Comparison of ENCODE assay signal across 21 cellular contexts in the genomic region with DNA sequence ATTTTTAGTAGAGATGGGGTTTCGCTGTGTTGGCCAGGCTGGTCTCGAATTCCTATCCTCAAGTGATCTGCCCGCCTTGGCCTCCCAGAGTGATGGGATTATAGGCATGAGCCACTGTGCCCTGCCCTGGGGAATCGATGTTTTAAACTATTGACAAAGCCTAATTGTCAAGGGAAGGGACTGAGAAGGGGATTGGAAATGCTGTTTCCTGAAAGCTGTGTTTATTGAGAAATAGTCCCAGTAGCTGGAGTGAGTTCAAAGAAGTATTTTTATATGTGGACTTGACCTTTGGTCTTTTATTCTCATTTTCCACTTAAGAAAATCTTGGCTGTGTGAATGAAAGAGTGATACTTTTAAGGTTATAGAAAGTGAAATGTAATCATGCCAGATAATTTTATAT. TPM values are rescaled to one million over a fixed set of nuclear protein-coding genes. Genes with fewer than 3 reads are reported as not detected.
DNase-seq lines count a peak whose midpoint lies in the region; ATAC-seq and TF ChIP-seq lines count a peak whose summit lies in the region.
"Had no signal": no experiment of that assay in that cellular context is flagged by ENCODE, and none has a peak within 500 bp of the region (broad histone marks: within the 10 kb centered on the region; RNA-seq: fewer than 3 reads in every experiment).

No MANE protein-coding gene starts in this region.

- H3K23ac ChIP-seq in mesenchymal stem cell (ENCODE audit: low read length in 2 of 2), result no peak overlapping the region

- H3K27me3 Mint-ChIP-seq in MCF 10A (ENCODE audit: insufficient read depth, unreplicated experiment) (no peaks in the 10 kb centered on the region), T-helper 17 cell (no peaks in the 10 kb centered on the region)
- H3K27me3 Mint-ChIP-seq: CD8-positive, alpha-beta memory T cell; type B pancreatic cell had no signal

- no peak overlapping the region for H2AFZ ChIP-seq in mesenchymal stem cell (ENCODE audit: low read depth, low read length)

- H3K4me1 ChIP-seq in breast epithelium (no peaks in the 10 kb centered on the region), mesenchymal stem cell (ENCODE audit: control insufficient read depth, insufficient read depth, low read depth, low read length) (peaks cover 3% of the 10 kb centered on the region), upper lobe of right lung (peaks cover 14% of the 10 kb centered on the region), BE2C (no peaks in the 10 kb centered on the region)

- H3K4me3 ChIP-seq in breast epithelium (no peak overlapping the region), dorsolateral prefrontal cortex (no peak overlapping the region), mesenchymal stem cell (ENCODE audit: insufficient read depth in 1 of 2, low read depth in 1 of 2, low read length in 2 of 2) (no peak overlapping the region), upper lobe of right lung (no peak overlapping the region), BE2C (ENCODE audit: low read depth, low read length) (no peak overlapping the region)
- H3K4me3 ChIP-seq: gastroesophageal sphincter, GM12878, skin epidermis had no signal

- H4K8ac ChIP-seq in mesenchymal stem cell (ENCODE audit: low read length), result no peak overlapping the region

- no peak overlapping the region for H2BK15ac ChIP-seq in mesenchymal stem cell (ENCODE audit: low read depth, poor library complexity, severe bottlenecking)

- POLR2A ChIA-PET in MCF 10A (lab: Yijun Ruan, JAX), result interaction anchor here (1.1 kb wide), 1 partner anchor 48 kb away, joined by 3 read pairs; the partner anchor contains the start of gene KIF1B

- 90% methylated on average over 4 of the region's 4 CpGs for WGBS in mesenchymal stem cell

- H3K9me3 Mint-ChIP-seq in MCF 10A (ENCODE audit: unreplicated experiment), result no peaks in the 10 kb centered on the region
- H3K9me3 Mint-ChIP-seq: CD8-positive, alpha-beta memory T cell; immature natural killer cell; type B pancreatic cell had no signal

- no peak overlapping the region for H2BK12ac ChIP-seq in mesenchymal stem cell (ENCODE audit: low read length in 2 of 2)

- no peak for TF ChIP-seq POLR2A in breast epithelium (IDR thresholded peaks at IDR 0.05)

- no peak overlapping the region for H3K14ac ChIP-seq in mesenchymal stem cell (ENCODE audit: low read length in 2 of 2)

- peak overlapping the region; percentile 24 for H3K9ac ChIP-seq in mesenchymal stem cell (ENCODE audit: low read length)

- no peaks in the 10 kb centered on the region for H3K9me3 ChIP-seq in breast epithelium
- H3K9me3 ChIP-seq in mesenchymal stem cell (ENCODE audit: control insufficient read depth, low read length), result no peaks in the 10 kb centered on the region
- H3K9me3 ChIP-seq in upper lobe of right lung, result no peaks in the 10 kb centered on the region
- H3K9me3 ChIP-seq in T-helper 17 cell (ENCODE audit: control insufficient read depth, low read length, poor library complexity, severe bottlenecking), result no peaks in the 10 kb centered on the region
- no peaks in the 10 kb centered on the region for H3K9me3 ChIP-seq in BE2C
- H3K9me3 ChIP-seq: gastroesophageal sphincter had no signal

- H3K27ac Mint-ChIP-seq in MCF 10A (ENCODE audit: low read depth, unreplicated experiment), result peak overlapping the region; percentile 64
- no peak overlapping the region for H3K27ac Mint-ChIP-seq in T-helper 17 cell
- H3K27ac Mint-ChIP-seq: type B pancreatic cell had no signal

- no peak for TF ChIP-seq CTCF in MCF 10A (IDR thresholded peaks at IDR 0.05; ENCODE audit: unreplicated experiment)
- no peak for TF ChIP-seq CTCF in breast epithelium (IDR thresholded peaks at IDR 0.05)
- no peak for TF ChIP-seq CTCF in dorsolateral prefrontal cortex (IDR thresholded peaks at IDR 0.05 in 54 of 56, conservative IDR thresholded peaks at IDR 0.05 in 2 of 56; ENCODE audit: low read depth in 1 of 56, partially characterized antibody in 56 of 56)
- no peak for TF ChIP-seq CTCF in upper lobe of right lung (IDR thresholded peaks at IDR 0.05)
- TF ChIP-seq CTCF in BE2C (IDR thresholded peaks at IDR 0.05; ENCODE audit: low read depth, low read length), result no peak

- intact Hi-C loops in MCF 10A (cut with micrococcal nuclease), result no loop called here
- intact Hi-C loops in breast epithelium (cut with DNase I; ENCODE audit: low total_unique reads), result no loop called here
- intact Hi-C loops in dorsolateral prefrontal cortex (cut with DNase I), result no loop called here
- intact Hi-C loops in upper lobe of right lung (cut with DNase I), result no loop called here

- peaks cover 21% of the 10 kb centered on the region for H3K79me1 ChIP-seq in mesenchymal stem cell (replicated peaks; ENCODE audit: low read length, poor library complexity, severe bottlenecking)

- H3K27me3 ChIP-seq in breast epithelium, result no peaks in the 10 kb centered on the region
- no peaks in the 10 kb centered on the region for H3K27me3 ChIP-seq in dorsolateral prefrontal cortex
- no peaks in the 10 kb centered on the region for H3K27me3 ChIP-seq in mesenchymal stem cell (ENCODE audit: control insufficient read depth in 1 of 2, insufficient read depth in 1 of 2, low read length in 2 of 2)
- H3K27me3 ChIP-seq in upper lobe of right lung, result no peaks in the 10 kb centered on the region
- H3K27me3 ChIP-seq in BE2C, result no peaks in the 10 kb centered on the region
- H3K27me3 ChIP-seq: gastroesophageal sphincter had no signal

- ATAC-seq in upper lobe of right lung, result no peak
- no peak for ATAC-seq in T-helper 17 cell
- ATAC-seq: gastroesophageal sphincter, GM12878, Right ventricle myocardium inferior had no signal

- H3K36me3 Mint-ChIP-seq in MCF 10A (ENCODE audit: insufficient read depth, unreplicated experiment), result peaks cover 61% of the 10 kb centered on the region
- H3K36me3 Mint-ChIP-seq in T-helper 17 cell (ENCODE audit: low read depth), result peaks cover 2% of the 10 kb centered on the region

- DNase-seq in MCF 10A (ENCODE audit: unreplicated experiment) (no peak), breast epithelium (ENCODE audit: low spot score in 2 of 2) (no peak), dorsolateral prefrontal cortex (no peak), mesenchymal stem cell (peak; percentile 37), upper lobe of right lung (no peak), T-helper 17 cell (no peak), GM19238 (ENCODE audit: insufficient read length, low spot score) (no peak), BE2C (no peak)
- DNase-seq: activated CD4-positive, CD25-positive, alpha-beta regulatory T cell treated with anti-CD3 and anti-CD28 coated beads, Interleukin-2, amount 50 U/mL, for 72 hours; activated gamma-delta T cell treated with Interleukin-2 at 50 U/mL for 16 hours; CD8-positive, alpha-beta memory T cell; effector CD4-positive, alpha-beta T cell; immature natural killer cell; MV-4-11; NCI-H2171; T-helper 2 cell had no signal

- no peak overlapping the region for H2AK5ac ChIP-seq in mesenchymal stem cell (ENCODE audit: low read length, severe bottlenecking)

- no peak overlapping the region for H2BK5ac ChIP-seq in mesenchymal stem cell (ENCODE audit: low read depth, low read length, poor library complexity, severe bottlenecking)

- H3K4me2 ChIP-seq in mesenchymal stem cell (ENCODE audit: low read length, poor library complexity, severe bottlenecking), result no peak overlapping the region

- H3K4me1 Mint-ChIP-seq in MCF 10A (ENCODE audit: insufficient read depth, unreplicated experiment) (peaks cover 6% of the 10 kb centered on the region), T-helper 17 cell (peaks cover 4% of the 10 kb centered on the region)
- H3K4me1 Mint-ChIP-seq: immature natural killer cell had no signal

- CTCF ChIA-PET in MCF 10A (lab: Yijun Ruan, JAX), result interaction anchor here (0.6 kb wide), 1 partner anchor 150 kb away, joined by 4 read pairs; no protein-coding TSS in a partner anchor

- H3K4me3 Mint-ChIP-seq in MCF 10A (ENCODE audit: unreplicated experiment) (no peak overlapping the region), T-helper 17 cell (no peak overlapping the region)
- H3K4me3 Mint-ChIP-seq: CD8-positive, alpha-beta memory T cell; immature natural killer cell; type B pancreatic cell had no signal

- H3K36me3 ChIP-seq in breast epithelium, result peaks cover 8% of the 10 kb centered on the region
- peaks cover 15 to 47% of the 10 kb centered on the region in 2 experiments for H3K36me3 ChIP-seq in mesenchymal stem cell (ENCODE audit: control insufficient read depth in 1 of 2, insufficient read depth in 2 of 2, low read depth in 1 of 2, low read length in 2 of 2)
- H3K36me3 ChIP-seq in upper lobe of right lung, result peaks cover 40% of the 10 kb centered on the region
- H3K36me3 ChIP-seq in BE2C, result peaks cover 6% of the 10 kb centered on the region

- H3K18ac ChIP-seq in mesenchymal stem cell (ENCODE audit: low read depth in 1 of 2, low read length in 2 of 2), result no peak overlapping the region

- H2BK120ac ChIP-seq in mesenchymal stem cell (ENCODE audit: low read depth, low read length), result no peak overlapping the region

- H4K91ac ChIP-seq in mesenchymal stem cell (ENCODE audit: low read length), result no peak overlapping the region

- no peak overlapping the region for H3K4ac ChIP-seq in mesenchymal stem cell (ENCODE audit: low read depth in 1 of 2, low read length in 2 of 2)

- no TSS peak for BruUV-seq in MCF 10A (replicated peaks; lab: Mats Ljungman, UMichigan)

- no peak overlapping the region for H3K27ac ChIP-seq in breast epithelium
- H3K27ac ChIP-seq in dorsolateral prefrontal cortex, result peak overlapping the region in 48 of 59 donors; percentile 2 to 73 (median 35)
- no peak overlapping the region for H3K27ac ChIP-seq in mesenchymal stem cell (ENCODE audit: low read length, poor library complexity, severe bottlenecking)
- peak overlapping the region; percentile 15 for H3K27ac ChIP-seq in upper lobe of right lung
- H3K27ac ChIP-seq: skin epidermis had no signal

RNA-seq across cellular contexts. Expression of gene KIF1B, which starts 47.5 kb away (rescaled TPM):
- total RNA-seq in MCF 10A (2022) (34.2 and 35.9 TPM in 2 replicates), breast epithelium (10 to 100 TPM; 42.6 to 45.7 (median 43.5) TPM), dorsolateral prefrontal cortex (100 to 1,000 TPM; 238 to 416 (median 324) TPM), upper lobe of right lung (35.5 TPM), T-helper 17 cell (10 to 100 TPM; 10.9 to 13.3 TPM)
- 18.2 TPM for polyA plus RNA-seq in mesenchymal stem cell (2013, experiment 1 of 2)
- polyA plus RNA-seq in mesenchymal stem cell (2013, experiment 2 of 2), result 17.6 TPM
- 16.1 TPM for polyA plus RNA-seq in BE2C (2012; ENCODE audit: insufficient read depth, insufficient read length, low read depth)

Comparison
In these comparisons a context has a peak if more than half of its experiments do, and no peak if none do; other contexts are left out.
1. H3K27ac ChIP-seq: peak in dorsolateral prefrontal cortex (48 of 59) and upper lobe of right lung (single experiment); none in breast epithelium (0 of 2) and mesenchymal stem cell (single experiment).